8 cellular contexts compared by ENCODE assay signal in the genomic region with DNA sequence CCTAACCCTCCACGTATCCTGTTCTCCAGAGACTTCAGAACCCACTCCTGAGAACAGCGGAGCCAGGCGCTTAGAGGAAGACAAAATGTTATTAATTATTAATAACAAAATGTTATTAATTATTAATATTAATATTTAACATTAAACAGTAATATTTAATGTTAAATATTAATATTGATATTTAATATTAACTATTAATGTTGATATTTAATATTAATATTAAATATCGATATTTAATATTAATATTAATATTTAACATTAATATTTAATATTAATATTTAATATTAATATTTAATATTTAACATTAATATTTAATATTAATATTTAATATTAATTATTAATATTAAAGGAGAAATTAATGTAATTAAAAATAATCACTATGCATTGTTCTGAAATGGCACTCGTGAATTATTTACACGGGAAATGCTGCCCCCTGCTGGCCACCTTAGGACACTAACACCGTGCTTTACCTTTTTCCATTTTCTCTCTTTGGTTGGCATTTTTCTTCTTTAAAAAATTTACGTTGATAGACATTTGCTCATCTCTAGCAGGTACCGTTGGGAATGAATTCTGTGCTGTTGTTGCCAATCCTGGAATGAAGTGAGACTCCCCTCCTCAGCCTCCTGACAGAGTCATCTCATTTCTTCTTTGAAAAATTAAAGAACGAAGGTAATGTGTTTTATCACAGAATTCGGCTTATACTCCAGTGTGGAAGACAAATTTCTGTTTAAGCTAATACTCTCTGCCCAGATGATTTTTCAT. TPM values are rescaled to one million over a fixed set of nuclear protein-coding genes. Genes with fewer than 3 reads are reported as not detected.
DNase-seq lines count a peak whose midpoint lies in the region; ATAC-seq and TF ChIP-seq lines count a peak whose summit lies in the region.

No MANE protein-coding gene starts in this region.

- no peaks in the 10 kb centered on the region for H3K9me3 ChIP-seq in left ventricle myocardium inferior (replicated peaks)
- no peaks in the 10 kb centered on the region for H3K9me3 ChIP-seq in smooth muscle cell (replicated peaks; ENCODE audit: low read depth)

- H3K4me1 ChIP-seq in left ventricle myocardium inferior (no peaks in the 10 kb centered on the region), smooth muscle cell (ENCODE audit: low read depth) (no peaks in the 10 kb centered on the region)

- H3K27ac ChIP-seq in left ventricle myocardium inferior (replicated peaks) (no peak overlapping the region), smooth muscle cell (ENCODE audit: low read depth) (no peak overlapping the region)

- peak; percentile 8 for DNase-seq in AG09319 (ENCODE audit: extremely low read depth, low read depth)
- peak; percentile 35 for DNase-seq in GM20000 (ENCODE audit: low spot score)
- DNase-seq in RPMI8226: peak; percentile 73
- DNase-seq in activated gamma-delta T cell treated with anti-CD3 and anti-CD28 coated beads, Interleukin-2, amount 50 U/mL, for 16 hours (ENCODE audit: low read depth): peak; percentile 43
- DNase-seq in left ventricle myocardium inferior: peak; percentile 44
- DNase-seq in smooth muscle cell (lab: John Stamatoyannopoulos, UW; ENCODE audit: unreplicated experiment): no peak

- H3F3A ChIP-seq in smooth muscle cell (ENCODE audit: low read depth): no peaks in the 10 kb centered on the region

- peaks cover 38% of the 10 kb centered on the region for H3K27me3 ChIP-seq in left ventricle myocardium inferior (ENCODE audit: low read depth)
- peaks cover 4% of the 10 kb centered on the region for H3K27me3 ChIP-seq in smooth muscle cell (ENCODE audit: low read depth)

- H3K9ac ChIP-seq in smooth muscle cell (ENCODE audit: low read depth): no peak overlapping the region

- intact Hi-C loops in left ventricle myocardium inferior (cut with micrococcal nuclease): no loop called here

- ATAC-seq in GM19455 (IDR thresholded peaks at IDR 0.05; ENCODE audit: unreplicated experiment) (no peak), GM21423 (IDR thresholded peaks at IDR 0.05; ENCODE audit: unreplicated experiment) (no peak)

- H3K79me2 ChIP-seq in smooth muscle cell (ENCODE audit: low read depth): no peaks in the 10 kb centered on the region

- H2AFZ ChIP-seq in smooth muscle cell (ENCODE audit: low read depth): no peak overlapping the region

- no peaks in the 10 kb centered on the region for H4K20me1 ChIP-seq in smooth muscle cell (ENCODE audit: low read depth)

- peak; percentile 68 for TF ChIP-seq CTCF in AG09319 (IDR thresholded peaks at IDR 0.05; ENCODE audit: low read depth, low read length)
- TF ChIP-seq CTCF in GM20000 (IDR thresholded peaks at IDR 0.05; ENCODE audit: extremely low read depth, missing control alignments): peak; percentile 71
- peak; percentile 77 for TF ChIP-seq CTCF in left ventricle myocardium inferior (IDR thresholded peaks at IDR 0.05; ENCODE audit: borderline replicate concordance)
- peak; percentile 96 for TF ChIP-seq CTCF in smooth muscle cell (IDR thresholded peaks at IDR 0.05; ENCODE audit: borderline replicate concordance, insufficient read depth, poor library complexity, severe bottlenecking)

- WGBS in smooth muscle cell (ENCODE audit: low lambda C conversion rate): 55% methylated on average over 11 of the region's 11 CpGs

- H3K36me3 ChIP-seq in left ventricle myocardium inferior (no peaks in the 10 kb centered on the region), smooth muscle cell (ENCODE audit: low read depth) (no peaks in the 10 kb centered on the region)

- H3K4me3 ChIP-seq in left ventricle myocardium inferior (no peak overlapping the region), smooth muscle cell (no peak overlapping the region)

- no peak overlapping the region for H3K4me2 ChIP-seq in smooth muscle cell

RNA-seq across cellular contexts. Expression of gene GGTLC1, which starts 7.5 kb away (rescaled TPM):
- not detected for total RNA-seq in left ventricle myocardium inferior
- total RNA-seq in smooth muscle cell: not detected in 2 replicates
- polyA plus RNA-seq in smooth muscle cell: not detected in 2 replicates
